ENCODE assay signal across 1 cellular context in genomic region chr3:100027321-100027720, GRCh38.
TF ChIP-seq lines count a peak whose summit lies in the region.

No MANE protein-coding gene starts in this region.

TF ChIP-seq in IMR-90, 13 proteins besides CTCF, POLR2A, EP300 and RAD21 (continued from another document):
- TF ChIP-seq MAFK (IDR thresholded peaks at IDR 0.05; ENCODE audit: low read depth, low read length) (no peak), ELK1 (IDR thresholded peaks at IDR 0.05; ENCODE audit: borderline replicate concordance, low read depth, low read length) (no peak), MAZ (IDR thresholded peaks at IDR 0.05; ENCODE audit: borderline replicate concordance, low read depth, low read length) (no peak)
